ENCODE assay signal across 8 cellular contexts in the genomic region with DNA sequence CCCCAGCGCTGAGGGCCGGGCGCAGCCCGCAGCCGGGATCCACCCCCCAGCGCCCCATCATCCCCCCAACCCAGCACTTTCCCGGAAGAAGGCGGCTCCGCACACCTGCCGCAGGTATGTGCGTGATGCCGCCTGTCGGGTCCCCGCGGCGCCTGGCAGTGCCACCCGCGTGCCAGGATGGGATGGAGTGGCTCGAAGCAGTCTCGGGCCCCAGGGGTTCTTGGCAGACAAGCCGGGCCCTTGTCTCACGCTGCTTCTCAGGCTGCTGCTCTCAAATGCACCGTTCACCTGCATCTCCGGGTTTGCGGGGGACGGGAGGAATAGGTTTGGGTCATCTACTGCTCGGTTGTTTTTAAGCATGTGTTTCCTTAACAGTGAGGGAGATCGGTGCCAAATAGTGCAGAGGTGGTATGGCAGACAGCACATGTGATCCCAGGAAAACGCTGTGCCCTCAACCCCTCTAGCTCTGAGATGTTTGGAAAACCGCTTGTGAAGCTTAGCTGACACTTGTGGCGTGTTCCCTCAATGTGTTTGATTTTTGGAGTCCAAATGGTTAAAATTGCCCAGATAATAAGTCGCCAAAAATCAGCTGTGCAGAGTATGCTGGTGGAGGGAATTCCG. TPM values are rescaled to one million over a fixed set of nuclear protein-coding genes. Genes with fewer than 3 reads are reported as not detected.
A peak's percentile ranks its signal among the peaks of the same experiment; 100 is the strongest.
DNase-seq lines count a peak whose midpoint lies in the region; ATAC-seq and TF ChIP-seq lines count a peak whose summit lies in the region.

No MANE protein-coding gene starts in this region.

- CTCF ChIA-PET in OCI-LY7 (lab: Charles Lee; ENCODE audit: unreplicated experiment), result no interaction called here

- no peaks in the 10 kb centered on the region for H3K9me2 ChIP-seq in GM23338 (ENCODE audit: insufficient read depth)
- no peaks in the 10 kb centered on the region for H3K9me2 ChIP-seq in OCI-LY7 (ENCODE audit: insufficient read depth, low read length)
- H3K9me2 ChIP-seq in hepatocyte (replicated peaks; ENCODE audit: insufficient read depth), result no peaks in the 10 kb centered on the region

- H3F3A ChIP-seq in GM23338 (replicated peaks; ENCODE audit: low read depth), result no peaks in the 10 kb centered on the region

- peaks cover 20 to 39% (median 36%) of the 10 kb centered on the region in 10 experiments for H3K4me1 ChIP-seq in BLaER1 treated with 17β-estradiol and CSF1 and Interleukin-3, amounts not matched to agents 10 nM and 100 nM
- H3K4me1 ChIP-seq in GM23338 (ENCODE audit: insufficient read depth) (peaks cover 35% of the 10 kb centered on the region), OCI-LY7 (ENCODE audit: insufficient read depth, low read length, poor library complexity, severe bottlenecking) (peaks cover 29% of the 10 kb centered on the region), hepatocyte (ENCODE audit: insufficient read depth) (peaks cover 31% of the 10 kb centered on the region)

- peaks cover 50 to 58% (median 55%) of the 10 kb centered on the region in 11 experiments for H4K20me1 ChIP-seq in BLaER1 treated with 17β-estradiol and CSF1 and Interleukin-3, amounts not matched to agents 10 nM and 100 nM
- peaks cover 31% of the 10 kb centered on the region for H4K20me1 ChIP-seq in GM23338 (replicated peaks; ENCODE audit: insufficient read depth)
- H4K20me1 ChIP-seq in OCI-LY7 (ENCODE audit: insufficient read depth, low read length), result peaks cover 28% of the 10 kb centered on the region
- H4K20me1 ChIP-seq in hepatocyte (ENCODE audit: insufficient read depth, poor library complexity, severe bottlenecking), result peaks cover 48% of the 10 kb centered on the region

- peak overlapping the region; percentile 78 to 96 (median 85) for H3K4me2 ChIP-seq in BLaER1 treated with 17β-estradiol and CSF1 and Interleukin-3, amounts not matched to agents 10 nM and 100 nM
- H3K4me2 ChIP-seq in GM23338 (peak overlapping the region; percentile 96), OCI-LY7 (ENCODE audit: low read length) (peak overlapping the region; percentile 94), hepatocyte (peak overlapping the region; percentile 80)

- H3K4me1 Mint-ChIP-seq in GM23338, result peaks cover 30% of the 10 kb centered on the region

- DNase-seq in GM23338 (ENCODE audit: low spot score) (peak; percentile 36), OCI-LY7 (ENCODE audit: low spot score) (peak; percentile 49), hepatocyte (ENCODE audit: low spot score) (no peak), sciatic nerve (ENCODE audit: low spot score) (peak; percentile 67), HCEC 1CT (no peak)

- H3K27ac Mint-ChIP-seq in GM23338, result peak overlapping the region; percentile 77; the same call in 1 of the 2 replicates

- POLR2A ChIA-PET in OCI-LY7 (lab: Charles Lee), result interaction anchor here (1.6 to 2.8 kb wide), 2 partner anchors 13 to 76 kb away, joined by 5 to 10 read pairs; no protein-coding TSS in a partner anchor

- H2AFZ ChIP-seq in GM23338 (no peak overlapping the region), OCI-LY7 (ENCODE audit: low read length) (no peak overlapping the region), hepatocyte (no peak overlapping the region)

- H3K9ac ChIP-seq in BLaER1 treated with 17β-estradiol and CSF1 and Interleukin-3, amounts not matched to agents 10 nM and 100 nM, result peak overlapping the region; percentile 95 to 100 (median 99)

- H3K4me3 Mint-ChIP-seq in GM23338, result peak overlapping the region; percentile 92

- H3K4me3 ChIP-seq in BLaER1 treated with 17β-estradiol and CSF1 and Interleukin-3, amounts not matched to agents 10 nM and 100 nM, result peak overlapping the region; percentile 93 to 100 (median 97)
- H3K4me3 ChIP-seq in GM23338 (peak overlapping the region; percentile 88), OCI-LY7 (ENCODE audit: low read depth, low read length, poor library complexity, severe bottlenecking) (peak overlapping the region; percentile 99), hepatocyte (peak overlapping the region; percentile 85)

- H3K36me3 ChIP-seq in BLaER1 treated with 17β-estradiol and CSF1 and Interleukin-3, amounts not matched to agents 10 nM and 100 nM, result peaks cover 14 to 47% (median 36%) of the 10 kb centered on the region in 11 experiments; a peak in 21 of 22 replicates
- H3K36me3 ChIP-seq in GM23338 (ENCODE audit: insufficient read depth) (peaks cover 4% of the 10 kb centered on the region; the same call in 1 of the 2 replicates), OCI-LY7 (ENCODE audit: insufficient read depth, low read length) (peaks cover 35% of the 10 kb centered on the region), hepatocyte (replicated peaks; ENCODE audit: insufficient read depth, low read depth) (no peaks in the 10 kb centered on the region)

- H3K27me3 ChIP-seq in BLaER1 treated with 17β-estradiol and CSF1 and Interleukin-3, amounts not matched to agents 10 nM and 100 nM, result no peaks in the 10 kb centered on the region
- H3K27me3 ChIP-seq in GM23338 (ENCODE audit: insufficient read depth) (no peaks in the 10 kb centered on the region), hepatocyte (no peaks in the 10 kb centered on the region)

- intact Hi-C loops in OCI-LY7 (cut with micrococcal nuclease; ENCODE audit: unreplicated experiment), result loop anchor here (1.0 to 10.0 kb wide), 3 partner anchors 438 to 882 kb away; a partner anchor contains a TSS
- intact Hi-C loops in sciatic nerve (cut with DNase I), result no loop called here

- H3K9me3 Mint-ChIP-seq in GM23338, result peaks cover 3% of the 10 kb centered on the region; the same call in 2 of the 3 replicates

- H3K79me2 ChIP-seq in GM23338 (replicated peaks; ENCODE audit: insufficient read depth) (peaks cover 53% of the 10 kb centered on the region), OCI-LY7 (ENCODE audit: insufficient read depth, low read depth, low read length) (peaks cover 54% of the 10 kb centered on the region), hepatocyte (peaks cover 53% of the 10 kb centered on the region)

- no peak for TF ChIP-seq CTCF in GM23338 (conservative IDR thresholded peaks at IDR 0.05; ENCODE audit: low read depth in 2 of 2)
- TF ChIP-seq CTCF in OCI-LY7 (conservative IDR thresholded peaks at IDR 0.05; ENCODE audit: low read length), result 0 out of 2 replicates have a peak, but pooled peaks have one; percentile 14
- TF ChIP-seq CTCF in hepatocyte (IDR thresholded peaks at IDR 0.05; ENCODE audit: poor library complexity), result no peak

- WGBS in hepatocyte (ENCODE audit: low lambda C conversion rate, missing lambda C conversion rate), result under 1% methylated on average over 28 of the region's 33 CpGs

- H3K36me3 Mint-ChIP-seq in GM23338 (ENCODE audit: low read depth), result peaks cover 45% of the 10 kb centered on the region

- peak; percentile 26 for ATAC-seq in GM23338
- ATAC-seq in sciatic nerve, result peak; percentile 1
- no peak for ATAC-seq in HG02970 (IDR thresholded peaks at IDR 0.05; ENCODE audit: low FRiP score, unreplicated experiment)

- H3K27me3 Mint-ChIP-seq in GM23338 (ENCODE audit: insufficient read depth, low read depth, poor library complexity), result peaks cover 4% of the 10 kb centered on the region

- H3K27ac ChIP-seq in BLaER1 treated with 17β-estradiol and CSF1 and Interleukin-3, amounts not matched to agents 10 nM and 100 nM, result peak overlapping the region; percentile 92 to 99 (median 97)
- H3K27ac ChIP-seq in GM23338 (ENCODE audit: low read depth), result no peak overlapping the region; the same call in 1 of the 2 replicates
- H3K27ac ChIP-seq in OCI-LY7 (ENCODE audit: low read depth, low read length, poor library complexity, severe bottlenecking), result peak overlapping the region; percentile 72
- H3K27ac ChIP-seq in angular gyrus (ENCODE audit: low read depth, low read length), result peak overlapping the region; percentile 68
- peak overlapping the region; percentile 95 for H3K27ac ChIP-seq in hepatocyte

- no TSS peak for BruUV-seq in OCI-LY7 (replicated peaks; lab: Mats Ljungman, UMichigan)

- H3K9me3 ChIP-seq in BLaER1 treated with 17β-estradiol and CSF1 and Interleukin-3, amounts not matched to agents 10 nM and 100 nM (replicated peaks in 1 of 11), result no peaks in the 10 kb centered on the region
- H3K9me3 ChIP-seq in OCI-LY7 (ENCODE audit: low read length) (no peaks in the 10 kb centered on the region), hepatocyte (ENCODE audit: low read depth) (no peaks in the 10 kb centered on the region)

TF ChIP-seq in GM23338, 12 proteins besides CTCF, POLR2A, EP300 and RAD21:
- no peak for TF ChIP-seq ZNF114 (CRISPR knock-in tag; IDR thresholded peaks at IDR 0.05)
- TF ChIP-seq, protein P1, sequence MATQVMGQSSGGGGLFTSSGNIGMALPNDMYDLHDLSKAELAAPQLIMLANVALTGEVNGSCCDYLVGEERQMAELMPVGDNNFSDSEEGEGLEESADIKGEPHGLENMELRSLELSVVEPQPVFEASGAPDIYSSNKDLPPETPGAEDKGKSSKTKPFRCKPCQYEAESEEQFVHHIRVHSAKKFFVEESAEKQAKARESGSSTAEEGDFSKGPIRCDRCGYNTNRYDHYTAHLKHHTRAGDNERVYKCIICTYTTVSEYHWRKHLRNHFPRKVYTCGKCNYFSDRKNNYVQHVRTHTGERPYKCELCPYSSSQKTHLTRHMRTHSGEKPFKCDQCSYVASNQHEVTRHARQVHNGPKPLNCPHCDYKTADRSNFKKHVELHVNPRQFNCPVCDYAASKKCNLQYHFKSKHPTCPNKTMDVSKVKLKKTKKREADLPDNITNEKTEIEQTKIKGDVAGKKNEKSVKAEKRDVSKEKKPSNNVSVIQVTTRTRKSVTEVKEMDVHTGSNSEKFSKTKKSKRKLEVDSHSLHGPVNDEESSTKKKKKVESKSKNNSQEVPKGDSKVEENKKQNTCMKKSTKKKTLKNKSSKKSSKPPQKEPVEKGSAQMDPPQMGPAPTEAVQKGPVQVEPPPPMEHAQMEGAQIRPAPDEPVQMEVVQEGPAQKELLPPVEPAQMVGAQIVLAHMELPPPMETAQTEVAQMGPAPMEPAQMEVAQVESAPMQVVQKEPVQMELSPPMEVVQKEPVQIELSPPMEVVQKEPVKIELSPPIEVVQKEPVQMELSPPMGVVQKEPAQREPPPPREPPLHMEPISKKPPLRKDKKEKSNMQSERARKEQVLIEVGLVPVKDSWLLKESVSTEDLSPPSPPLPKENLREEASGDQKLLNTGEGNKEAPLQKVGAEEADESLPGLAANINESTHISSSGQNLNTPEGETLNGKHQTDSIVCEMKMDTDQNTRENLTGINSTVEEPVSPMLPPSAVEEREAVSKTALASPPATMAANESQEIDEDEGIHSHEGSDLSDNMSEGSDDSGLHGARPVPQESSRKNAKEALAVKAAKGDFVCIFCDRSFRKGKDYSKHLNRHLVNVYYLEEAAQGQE (IDR thresholded peaks at IDR 0.05; ENCODE audit: unreplicated experiment), result no peak
- TF ChIP-seq EZH2phosphoT487 (IDR thresholded peaks at IDR 0.05; ENCODE audit: unreplicated experiment), result no peak

RNA-seq across cellular contexts. Expression of a gene that starts 0.8 kb away (rescaled TPM):
- total RNA-seq in GM23338 (2014; rRNA removed; shearing (Covaris generic)), result 32.4 and 33.8 TPM in 2 replicates
- polyA plus RNA-seq in GM23338 (2016; fragmentation: Nextera tagmentation; extraction: Ambion mirVana), result 26.7 and 28.7 TPM in 2 replicates
- total RNA-seq in OCI-LY7 (2014; rRNA removed; shearing (Covaris generic)), result 8.5 and 12.4 TPM in 2 replicates
- 13.9 and 15.3 TPM in 2 replicates for total RNA-seq in OCI-LY7 (2022)
- total RNA-seq in hepatocyte, result 69.4 and 76.0 TPM in 2 replicates
- polyA plus RNA-seq in hepatocyte, result 85.7 and 86.5 TPM in 2 replicates
- 36.9 TPM for total RNA-seq in sciatic nerve

Comparison
In these comparisons a context has a peak if more than half of its experiments do, and no peak if none do; other contexts are left out.
1. DNase-seq: peak in GM23338 (single experiment), OCI-LY7 (single experiment) and sciatic nerve (single experiment); none in hepatocyte (single experiment) and HCEC 1CT (single experiment).
2. Peak in every context shown above with its lines, with median percentiles within 50 percentile points of each other: H3K4me2 ChIP-seq and H3K4me3 ChIP-seq.